Comparison of ENCODE assay signal across 1 cellular context in genomic region chr4:17810260-17811077, GRCh38.
A peak's percentile ranks its signal among the peaks of the same experiment; 100 is the strongest.
TF ChIP-seq lines count a peak whose summit lies in the region.

DCAF16 (minus strand) TSS chr4:17810757; CDS start chr4:17804141, 6,616 bp downstream.
A gene with protein sequence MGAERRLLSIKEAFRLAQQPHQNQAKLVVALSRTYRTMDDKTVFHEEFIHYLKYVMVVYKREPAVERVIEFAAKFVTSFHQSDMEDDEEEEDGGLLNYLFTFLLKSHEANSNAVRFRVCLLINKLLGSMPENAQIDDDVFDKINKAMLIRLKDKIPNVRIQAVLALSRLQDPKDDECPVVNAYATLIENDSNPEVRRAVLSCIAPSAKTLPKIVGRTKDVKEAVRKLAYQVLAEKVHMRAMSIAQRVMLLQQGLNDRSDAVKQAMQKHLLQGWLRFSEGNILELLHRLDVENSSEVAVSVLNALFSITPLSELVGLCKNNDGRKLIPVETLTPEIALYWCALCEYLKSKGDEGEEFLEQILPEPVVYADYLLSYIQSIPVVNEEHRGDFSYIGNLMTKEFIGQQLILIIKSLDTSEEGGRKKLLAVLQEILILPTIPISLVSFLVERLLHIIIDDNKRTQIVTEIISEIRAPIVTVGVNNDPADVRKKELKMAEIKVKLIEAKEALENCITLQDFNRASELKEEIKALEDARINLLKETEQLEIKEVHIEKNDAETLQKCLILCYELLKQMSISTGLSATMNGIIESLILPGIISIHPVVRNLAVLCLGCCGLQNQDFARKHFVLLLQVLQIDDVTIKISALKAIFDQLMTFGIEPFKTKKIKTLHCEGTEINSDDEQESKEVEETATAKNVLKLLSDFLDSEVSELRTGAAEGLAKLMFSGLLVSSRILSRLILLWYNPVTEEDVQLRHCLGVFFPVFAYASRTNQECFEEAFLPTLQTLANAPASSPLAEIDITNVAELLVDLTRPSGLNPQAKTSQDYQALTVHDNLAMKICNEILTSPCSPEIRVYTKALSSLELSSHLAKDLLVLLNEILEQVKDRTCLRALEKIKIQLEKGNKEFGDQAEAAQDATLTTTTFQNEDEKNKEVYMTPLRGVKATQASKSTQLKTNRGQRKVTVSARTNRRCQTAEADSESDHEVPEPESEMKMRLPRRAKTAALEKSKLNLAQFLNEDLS (plus strand): TSS chr4:17810979. CDS start chr4:17811078, 99 bp downstream.

TF ChIP-seq in HepG2, 621 proteins besides CTCF, POLR2A, EP300 and RAD21 (continued from another document and continues in another):
- peak; percentile 37 for TF ChIP-seq TEAD3 (CRISPR knock-in tag; optimal IDR thresholded peaks at IDR 0.05; ENCODE audit: borderline replicate concordance)
- no peak for TF ChIP-seq SOX6 (IDR thresholded peaks at IDR 0.05)
- TF ChIP-seq SOX6 (CRISPR knock-in tag; IDR thresholded peaks at IDR 0.05) = peak; percentile 67
- TF ChIP-seq, protein P1, sequence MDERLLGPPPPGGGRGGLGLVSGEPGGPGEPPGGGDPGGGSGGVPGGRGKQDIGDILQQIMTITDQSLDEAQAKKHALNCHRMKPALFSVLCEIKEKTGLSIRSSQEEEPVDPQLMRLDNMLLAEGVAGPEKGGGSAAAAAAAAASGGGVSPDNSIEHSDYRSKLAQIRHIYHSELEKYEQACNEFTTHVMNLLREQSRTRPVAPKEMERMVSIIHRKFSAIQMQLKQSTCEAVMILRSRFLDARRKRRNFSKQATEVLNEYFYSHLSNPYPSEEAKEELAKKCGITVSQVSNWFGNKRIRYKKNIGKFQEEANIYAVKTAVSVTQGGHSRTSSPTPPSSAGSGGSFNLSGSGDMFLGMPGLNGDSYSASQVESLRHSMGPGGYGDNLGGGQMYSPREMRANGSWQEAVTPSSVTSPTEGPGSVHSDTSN (CRISPR knock-in tag; IDR thresholded peaks at IDR 0.05) = no peak
- no peak; the same call in 1 of the 2 replicates for TF ChIP-seq IRF2 (CRISPR knock-in tag; IDR thresholded peaks at IDR 0.05)
- TF ChIP-seq ZNF558 (CRISPR knock-in tag; IDR thresholded peaks at IDR 0.05; ENCODE audit: borderline replicate concordance) = no peak
- TF ChIP-seq ZNF547 (CRISPR knock-in tag; IDR thresholded peaks at IDR 0.05) = peak; percentile 94
- TF ChIP-seq ZNF672 (CRISPR knock-in tag; IDR thresholded peaks at IDR 0.05) = peak; percentile 88; the same call in 1 of the 2 replicates
- TF ChIP-seq ZNF549 (CRISPR knock-in tag; IDR thresholded peaks at IDR 0.05) = no peak
- no peak for TF ChIP-seq FOSL2 (CRISPR knock-in tag; IDR thresholded peaks at IDR 0.05)
- no peak for TF ChIP-seq ZNF569 (CRISPR knock-in tag; IDR thresholded peaks at IDR 0.05; ENCODE audit: borderline replicate concordance)
- peak; percentile 94 for TF ChIP-seq ZSCAN31 (CRISPR knock-in tag; IDR thresholded peaks at IDR 0.05; ENCODE audit: low read depth)
- TF ChIP-seq ZNF850 (CRISPR knock-in tag; conservative IDR thresholded peaks at IDR 0.05) = no peak
- TF ChIP-seq SMARCE1 (IDR thresholded peaks at IDR 0.05; ENCODE audit: borderline replicate concordance) = no peak
- TF ChIP-seq ZFP41 (CRISPR knock-in tag; IDR thresholded peaks at IDR 0.05; ENCODE audit: borderline replicate concordance) = no peak
- 0 out of 2 replicates have a peak, but pooled peaks have one; percentile 53 for TF ChIP-seq ETS1 (CRISPR knock-in tag; IDR thresholded peaks at IDR 0.05)
- peak; percentile 85 for TF ChIP-seq DRAP1 (CRISPR knock-in tag; IDR thresholded peaks at IDR 0.05)
- TF ChIP-seq RORA (CRISPR knock-in tag; IDR thresholded peaks at IDR 0.05) = no peak
- no peak for TF ChIP-seq ZBTB7B (CRISPR knock-in tag; IDR thresholded peaks at IDR 0.05)
- TF ChIP-seq ZBTB3 (CRISPR knock-in tag; IDR thresholded peaks at IDR 0.05; ENCODE audit: borderline replicate concordance, low read depth) = no peak
- TF ChIP-seq ZNF317 (CRISPR knock-in tag; IDR thresholded peaks at IDR 0.05) = peak; percentile 77
- TF ChIP-seq YEATS4 (CRISPR knock-in tag; IDR thresholded peaks at IDR 0.05; ENCODE audit: borderline replicate concordance) = peak; percentile 92
- no peak; the same call in 1 of the 2 replicates for TF ChIP-seq ZNF652 (CRISPR knock-in tag; IDR thresholded peaks at IDR 0.05; ENCODE audit: borderline replicate concordance, low read depth)
- no peak for TF ChIP-seq SSRP1 (CRISPR knock-in tag; IDR thresholded peaks at IDR 0.05)
- TF ChIP-seq, protein P2, sequence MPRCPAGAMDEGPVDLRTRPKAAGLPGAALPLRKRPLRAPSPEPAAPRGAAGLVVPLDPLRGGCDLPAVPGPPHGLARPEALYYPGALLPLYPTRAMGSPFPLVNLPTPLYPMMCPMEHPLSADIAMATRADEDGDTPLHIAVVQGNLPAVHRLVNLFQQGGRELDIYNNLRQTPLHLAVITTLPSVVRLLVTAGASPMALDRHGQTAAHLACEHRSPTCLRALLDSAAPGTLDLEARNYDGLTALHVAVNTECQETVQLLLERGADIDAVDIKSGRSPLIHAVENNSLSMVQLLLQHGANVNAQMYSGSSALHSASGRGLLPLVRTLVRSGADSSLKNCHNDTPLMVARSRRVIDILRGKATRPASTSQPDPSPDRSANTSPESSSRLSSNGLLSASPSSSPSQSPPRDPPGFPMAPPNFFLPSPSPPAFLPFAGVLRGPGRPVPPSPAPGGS (CRISPR knock-in tag; IDR thresholded peaks at IDR 0.05) = peak; percentile 93
- peak; percentile 58 for TF ChIP-seq HNRNPH1 (optimal IDR thresholded peaks at IDR 0.05; ENCODE audit: low read depth, low read length)
- 0 out of 2 replicates have a peak, but pooled peaks have one; percentile 55 for TF ChIP-seq ZNF30 (CRISPR knock-in tag; IDR thresholded peaks at IDR 0.05)
- TF ChIP-seq RBM39 (IDR thresholded peaks at IDR 0.05; ENCODE audit: low read depth, low read length, poor library complexity, severe bottlenecking) = no peak
- TF ChIP-seq TFDP2 (CRISPR knock-in tag; IDR thresholded peaks at IDR 0.05) = peak; percentile 100
- TF ChIP-seq, protein P3, sequence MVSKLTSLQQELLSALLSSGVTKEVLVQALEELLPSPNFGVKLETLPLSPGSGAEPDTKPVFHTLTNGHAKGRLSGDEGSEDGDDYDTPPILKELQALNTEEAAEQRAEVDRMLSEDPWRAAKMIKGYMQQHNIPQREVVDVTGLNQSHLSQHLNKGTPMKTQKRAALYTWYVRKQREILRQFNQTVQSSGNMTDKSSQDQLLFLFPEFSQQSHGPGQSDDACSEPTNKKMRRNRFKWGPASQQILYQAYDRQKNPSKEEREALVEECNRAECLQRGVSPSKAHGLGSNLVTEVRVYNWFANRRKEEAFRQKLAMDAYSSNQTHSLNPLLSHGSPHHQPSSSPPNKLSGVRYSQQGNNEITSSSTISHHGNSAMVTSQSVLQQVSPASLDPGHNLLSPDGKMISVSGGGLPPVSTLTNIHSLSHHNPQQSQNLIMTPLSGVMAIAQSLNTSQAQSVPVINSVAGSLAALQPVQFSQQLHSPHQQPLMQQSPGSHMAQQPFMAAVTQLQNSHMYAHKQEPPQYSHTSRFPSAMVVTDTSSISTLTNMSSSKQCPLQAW (CRISPR knock-in tag; IDR thresholded peaks at IDR 0.05) = peak; percentile 94
- TF ChIP-seq TMF1 (CRISPR knock-in tag; IDR thresholded peaks at IDR 0.05; ENCODE audit: low read depth) = no peak
- TF ChIP-seq MXD4 (CRISPR knock-in tag; IDR thresholded peaks at IDR 0.05) = no peak; the same call in 1 of the 2 replicates
- TF ChIP-seq SIX4 (CRISPR knock-in tag; IDR thresholded peaks at IDR 0.05) = no peak
- no peak for TF ChIP-seq MIXL1 (CRISPR knock-in tag; IDR thresholded peaks at IDR 0.05)
- peak; percentile 74; the same call in 1 of the 2 replicates for TF ChIP-seq ZMYM2 (CRISPR knock-in tag; IDR thresholded peaks at IDR 0.05)
- TF ChIP-seq ZHX2 (IDR thresholded peaks at IDR 0.05; ENCODE audit: low read depth) = no peak; the same call in 1 of the 2 replicates
- TF ChIP-seq ZHX2 (CRISPR knock-in tag; IDR thresholded peaks at IDR 0.05; ENCODE audit: borderline replicate concordance) = peak; percentile 51; the same call in 1 of the 2 replicates
- peak; percentile 80; the same call in 1 of the 2 replicates for TF ChIP-seq ZFP82 (CRISPR knock-in tag; IDR thresholded peaks at IDR 0.05; ENCODE audit: borderline replicate concordance)
- TF ChIP-seq ZNF180 (CRISPR knock-in tag; IDR thresholded peaks at IDR 0.05; ENCODE audit: borderline replicate concordance, low read depth) = no peak
- TF ChIP-seq PITX1 (CRISPR knock-in tag; IDR thresholded peaks at IDR 0.05) = peak; percentile 23
- peak; percentile 87; the same call in 1 of the 2 replicates for TF ChIP-seq ZNF670 (CRISPR knock-in tag; IDR thresholded peaks at IDR 0.05; ENCODE audit: borderline replicate concordance)
- peak; percentile 57 for TF ChIP-seq MNT (IDR thresholded peaks at IDR 0.05)
- no peak for TF ChIP-seq FOXP1 (IDR thresholded peaks at IDR 0.05)
- no peak for TF ChIP-seq FOXP1 (CRISPR knock-in tag; IDR thresholded peaks at IDR 0.05)
- TF ChIP-seq MTA3 (CRISPR knock-in tag; IDR thresholded peaks at IDR 0.05) = no peak
- TF ChIP-seq ZNF790 (CRISPR knock-in tag; IDR thresholded peaks at IDR 0.05; ENCODE audit: borderline replicate concordance) = peak; percentile 71; the same call in 1 of the 2 replicates
- no peak for TF ChIP-seq ZNF713 (CRISPR knock-in tag; IDR thresholded peaks at IDR 0.05)
- TF ChIP-seq TCF7L2 (IDR thresholded peaks at IDR 0.05; ENCODE audit: low read depth, low read length) = no peak
- TF ChIP-seq JDP2 (CRISPR knock-in tag; IDR thresholded peaks at IDR 0.05; ENCODE audit: borderline replicate concordance) = no peak; the same call in 1 of the 2 replicates
- no peak for TF ChIP-seq ZBTB1 (CRISPR knock-in tag; IDR thresholded peaks at IDR 0.05; ENCODE audit: borderline replicate concordance)
- TF ChIP-seq MEIS2 (CRISPR knock-in tag; IDR thresholded peaks at IDR 0.05) = peak; percentile 32
